In genomic region chr1:213160442-213160841, GRCh38 we compare ENCODE assay signal across 3 cellular contexts.
DNase-seq lines count a peak whose midpoint lies in the region; ATAC-seq, FAIRE-seq and TF ChIP-seq lines count a peak whose summit lies in the region.
"Not testable (repeated sequence)": the region's sequence is repeated elsewhere in the genome, so short reads cannot be mapped to it uniquely, and the experiment has no call there.

No MANE protein-coding gene starts in this region.

- intact Hi-C loops in K562 (cut with micrococcal nuclease) = not testable (repeated sequence)

- not testable (repeated sequence) for FAIRE-seq in K562 (lab: Jason Lieb, UNC)

- H3K27me3 ChIP-seq in K562 (ENCODE audit: control insufficient read depth in 2 of 2, insufficient read depth in 2 of 2, low read length in 2 of 2) = not testable (repeated sequence)

- not testable (repeated sequence) for H3K4me1 ChIP-seq in HEK293 (ENCODE audit: control insufficient read depth, insufficient read depth, low read length); K562 (replicated peaks in 1 of 2; ENCODE audit: control insufficient read depth in 2 of 2, insufficient read depth in 2 of 2, low read length in 2 of 2)

- H3K79me2 ChIP-seq in K562 (ENCODE audit: control insufficient read depth, insufficient read depth, low read length) = not testable (repeated sequence)

- not testable (repeated sequence) for H3K27ac ChIP-seq in HEK293 (ENCODE audit: extremely low read depth, low read depth, low read length); K562 (ENCODE audit: extremely low read depth, low read depth, low read length)

- not testable (repeated sequence) for H3K9ac ChIP-seq in K562 (ENCODE audit: insufficient read depth in 1 of 2, low read depth in 2 of 2, low read length in 2 of 2)

- not testable (repeated sequence) for BruUV-seq in K562 (replicated peaks; lab: Mats Ljungman, UMichigan)

- H3K9me3 ChIP-seq in HEK293 (ENCODE audit: control insufficient read depth, insufficient read depth, low read depth, low read length); K562 (replicated peaks; ENCODE audit: control insufficient read depth, insufficient read depth, low read depth, low read length): not testable (repeated sequence)

- TF ChIP-seq RAD21 in K562 (CRISPR knock-in tag; conservative IDR thresholded peaks at IDR 0.05 in 1 of 2, IDR thresholded peaks at IDR 0.05 in 1 of 2) = not testable (repeated sequence)

- H3K9me1 ChIP-seq in K562 (ENCODE audit: control insufficient read depth, insufficient read depth, low read length) = not testable (repeated sequence)

- 94% methylated on average over 2 of the region's 2 CpGs for WGBS in K562 (ENCODE audit: insufficient coverage, low coverage, missing lambda C conversion rate)

- DNase-seq in NCI-H69 (lab: John Stamatoyannopoulos, UW) = peak; percentile 30
- DNase-seq in K562 (ENCODE audit: extremely low read depth in 1 of 4, low spot score in 3 of 4) = not testable (repeated sequence)

- H3K4me3 ChIP-seq in HEK293 (ENCODE audit: low read depth, low read length); K562: not testable (repeated sequence)

- not testable (repeated sequence) for TF ChIP-seq CTCF in HEK293 (tag by site-specific recombination; IDR thresholded peaks at IDR 0.05); K562 (IDR thresholded peaks at IDR 0.05 in 2 of 3, conservative IDR thresholded peaks at IDR 0.05 in 1 of 3; ENCODE audit: insufficient read depth in 2 of 3, low read depth in 1 of 3, low read length in 3 of 3)

- not testable (repeated sequence) for TF ChIP-seq EP300 in K562 (IDR thresholded peaks at IDR 0.05; ENCODE audit: low read length)

- not testable (repeated sequence) for H2AFZ ChIP-seq in K562 (ENCODE audit: low read depth, low read length)

- in situ Hi-C loops in K562 (cut with MboI) = not testable (repeated sequence)

- H3K36me3 ChIP-seq in HEK293 (ENCODE audit: control insufficient read depth in 2 of 2, insufficient read depth in 1 of 2, low read length in 2 of 2); K562 (ENCODE audit: control insufficient read depth, insufficient read depth, low read length): not testable (repeated sequence)

- not testable (repeated sequence) for H3K4me2 ChIP-seq in K562 (ENCODE audit: insufficient read depth, low read length)

- TF ChIP-seq POLR2A in K562 (conservative IDR thresholded peaks at IDR 0.05) = not testable (repeated sequence)

- not testable (repeated sequence) for H4K20me1 ChIP-seq in K562 (replicated peaks; ENCODE audit: control insufficient read depth, insufficient read depth, low read length)

- ATAC-seq in K562 = not testable (repeated sequence)

- CTCF ChIA-PET in HEK293 (lab: Yijun Ruan, JAX); K562 (lab: Yijun Ruan, JAX; ENCODE audit: low intra/inter-chr PET ratio): not testable (repeated sequence)

- POLR2A ChIA-PET in HEK293 (lab: Yijun Ruan, JAX); K562 (lab: Yijun Ruan, JAX): not testable (repeated sequence)

TF ChIP-seq in HEK293, 187 proteins besides CTCF, POLR2A, EP300 and RAD21:
- TF ChIP-seq ZNF146 (tag by site-specific recombination; IDR thresholded peaks at IDR 0.05) (peak; percentile 91), ZNF580 (tag by site-specific recombination; IDR thresholded peaks at IDR 0.05) (0 out of 2 replicates have a peak, but pooled peaks have one; percentile 28)

TF ChIP-seq in K562, 482 proteins besides CTCF, POLR2A, EP300 and RAD21:
- TF ChIP-seq RBM25 (IDR thresholded peaks at IDR 0.05; ENCODE audit: low read depth, low read length, severe bottlenecking) (peak; percentile 7), ZNF146 (CRISPR knock-in tag; IDR thresholded peaks at IDR 0.05; ENCODE audit: unreplicated experiment) (peak; percentile 87)
